ENCODE assay signal across 2 cellular contexts in genomic region chr19:46678110-46678732, GRCh38.
TF ChIP-seq lines count a peak whose summit lies in the region.

No MANE protein-coding gene starts in this region.

TF ChIP-seq in A549, 52 proteins besides CTCF, POLR2A, EP300 and RAD21:
- TF ChIP-seq, protein P1, sequence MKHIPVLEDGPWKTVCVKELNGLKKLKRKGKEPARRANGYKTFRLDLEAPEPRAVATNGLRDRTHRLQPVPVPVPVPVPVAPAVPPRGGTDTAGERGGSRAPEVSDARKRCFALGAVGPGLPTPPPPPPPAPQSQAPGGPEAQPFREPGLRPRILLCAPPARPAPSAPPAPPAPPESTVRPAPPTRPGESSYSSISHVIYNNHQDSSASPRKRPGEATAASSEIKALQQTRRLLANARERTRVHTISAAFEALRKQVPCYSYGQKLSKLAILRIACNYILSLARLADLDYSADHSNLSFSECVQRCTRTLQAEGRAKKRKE (CRISPR knock-in tag; IDR thresholded peaks at IDR 0.05; ENCODE audit: low read depth) = no peak
- TF ChIP-seq RCOR1 (IDR thresholded peaks at IDR 0.05; ENCODE audit: low read depth, low read length) (no peak), EHMT2 (IDR thresholded peaks at IDR 0.05; ENCODE audit: low read depth) (no peak), EHF (CRISPR knock-in tag; IDR thresholded peaks at IDR 0.05) (no peak), JUN (IDR thresholded peaks at IDR 0.05) (no peak), HOXB13 (CRISPR knock-in tag; IDR thresholded peaks at IDR 0.05; ENCODE audit: low read depth) (no peak), CHD2 (IDR thresholded peaks at IDR 0.05; ENCODE audit: low read length, partially characterized antibody) (no peak), CHD4 (IDR thresholded peaks at IDR 0.05; ENCODE audit: borderline replicate concordance) (no peak), HDAC2 (IDR thresholded peaks at IDR 0.05) (no peak), CBX2 (IDR thresholded peaks at IDR 0.05; ENCODE audit: borderline replicate concordance, low read depth) (no peak), SMC3 (IDR thresholded peaks at IDR 0.05) (no peak), TFCP2L1 (CRISPR knock-in tag; IDR thresholded peaks at IDR 0.05) (no peak), RARB (CRISPR knock-in tag; IDR thresholded peaks at IDR 0.05) (no peak)
- TF ChIP-seq, protein P2, sequence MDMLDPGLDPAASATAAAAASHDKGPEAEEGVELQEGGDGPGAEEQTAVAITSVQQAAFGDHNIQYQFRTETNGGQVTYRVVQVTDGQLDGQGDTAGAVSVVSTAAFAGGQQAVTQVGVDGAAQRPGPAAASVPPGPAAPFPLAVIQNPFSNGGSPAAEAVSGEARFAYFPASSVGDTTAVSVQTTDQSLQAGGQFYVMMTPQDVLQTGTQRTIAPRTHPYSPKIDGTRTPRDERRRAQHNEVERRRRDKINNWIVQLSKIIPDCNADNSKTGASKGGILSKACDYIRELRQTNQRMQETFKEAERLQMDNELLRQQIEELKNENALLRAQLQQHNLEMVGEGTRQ (IDR thresholded peaks at IDR 0.05) = no peak
- TF ChIP-seq, protein P3, sequence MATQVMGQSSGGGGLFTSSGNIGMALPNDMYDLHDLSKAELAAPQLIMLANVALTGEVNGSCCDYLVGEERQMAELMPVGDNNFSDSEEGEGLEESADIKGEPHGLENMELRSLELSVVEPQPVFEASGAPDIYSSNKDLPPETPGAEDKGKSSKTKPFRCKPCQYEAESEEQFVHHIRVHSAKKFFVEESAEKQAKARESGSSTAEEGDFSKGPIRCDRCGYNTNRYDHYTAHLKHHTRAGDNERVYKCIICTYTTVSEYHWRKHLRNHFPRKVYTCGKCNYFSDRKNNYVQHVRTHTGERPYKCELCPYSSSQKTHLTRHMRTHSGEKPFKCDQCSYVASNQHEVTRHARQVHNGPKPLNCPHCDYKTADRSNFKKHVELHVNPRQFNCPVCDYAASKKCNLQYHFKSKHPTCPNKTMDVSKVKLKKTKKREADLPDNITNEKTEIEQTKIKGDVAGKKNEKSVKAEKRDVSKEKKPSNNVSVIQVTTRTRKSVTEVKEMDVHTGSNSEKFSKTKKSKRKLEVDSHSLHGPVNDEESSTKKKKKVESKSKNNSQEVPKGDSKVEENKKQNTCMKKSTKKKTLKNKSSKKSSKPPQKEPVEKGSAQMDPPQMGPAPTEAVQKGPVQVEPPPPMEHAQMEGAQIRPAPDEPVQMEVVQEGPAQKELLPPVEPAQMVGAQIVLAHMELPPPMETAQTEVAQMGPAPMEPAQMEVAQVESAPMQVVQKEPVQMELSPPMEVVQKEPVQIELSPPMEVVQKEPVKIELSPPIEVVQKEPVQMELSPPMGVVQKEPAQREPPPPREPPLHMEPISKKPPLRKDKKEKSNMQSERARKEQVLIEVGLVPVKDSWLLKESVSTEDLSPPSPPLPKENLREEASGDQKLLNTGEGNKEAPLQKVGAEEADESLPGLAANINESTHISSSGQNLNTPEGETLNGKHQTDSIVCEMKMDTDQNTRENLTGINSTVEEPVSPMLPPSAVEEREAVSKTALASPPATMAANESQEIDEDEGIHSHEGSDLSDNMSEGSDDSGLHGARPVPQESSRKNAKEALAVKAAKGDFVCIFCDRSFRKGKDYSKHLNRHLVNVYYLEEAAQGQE (IDR thresholded peaks at IDR 0.05) = no peak

TF ChIP-seq in IMR-90, 13 proteins besides CTCF, POLR2A, EP300 and RAD21 (continued from another document):
- TF ChIP-seq, protein P2 (IDR thresholded peaks at IDR 0.05; ENCODE audit: low read depth, low read length) = no peak
- no peak for TF ChIP-seq ELK1 (IDR thresholded peaks at IDR 0.05; ENCODE audit: borderline replicate concordance, low read depth, low read length)
- TF ChIP-seq MXI1 (IDR thresholded peaks at IDR 0.05; ENCODE audit: borderline replicate concordance, low read depth, low read length) = no peak
- no peak for TF ChIP-seq CHD1 (IDR thresholded peaks at IDR 0.05; ENCODE audit: low read depth, low read length)
- TF ChIP-seq RFX5 (IDR thresholded peaks at IDR 0.05; ENCODE audit: low read depth, low read length) = no peak
- no peak for TF ChIP-seq SMC3 (IDR thresholded peaks at IDR 0.05; ENCODE audit: low read depth, low read length)
- TF ChIP-seq RCOR1 (IDR thresholded peaks at IDR 0.05; ENCODE audit: insufficient replicate concordance, low read length) = no peak
- no peak for TF ChIP-seq CEBPB (IDR thresholded peaks at IDR 0.05; ENCODE audit: low read depth, low read length)
- no peak for TF ChIP-seq NFE2L2 (IDR thresholded peaks at IDR 0.05; ENCODE audit: low read depth, low read length)
- TF ChIP-seq MAFK (IDR thresholded peaks at IDR 0.05; ENCODE audit: low read depth, low read length) = no peak
TF ChIP-seq in IMR-90: peak in this region for 0.
